In the genomic region with DNA sequence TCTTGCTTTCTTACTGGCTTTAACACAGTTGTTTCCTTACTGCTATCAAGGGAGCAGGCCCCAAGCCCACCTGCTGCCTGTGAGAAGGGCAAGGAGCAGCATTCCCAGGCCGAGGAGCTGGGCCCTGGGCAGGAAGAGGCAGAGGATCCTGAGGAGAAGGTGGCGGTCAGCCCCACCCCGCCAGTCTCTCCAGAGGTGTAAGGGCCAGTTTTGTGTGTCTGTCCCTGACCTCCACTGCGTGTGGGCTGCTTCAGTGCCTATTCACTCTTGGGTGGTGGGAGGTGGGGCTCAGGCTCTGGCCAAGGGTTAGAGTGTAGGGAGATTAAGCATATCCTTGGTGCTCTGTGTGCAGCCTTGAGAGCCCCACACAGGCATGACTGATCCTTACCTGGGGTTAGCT, we compare ENCODE assay signal across 15 cellular contexts. TPM values are rescaled to one million over a fixed set of nuclear protein-coding genes. Genes with fewer than 3 reads are reported as not detected.
DNase-seq lines count a peak whose midpoint lies in the region; ATAC-seq and TF ChIP-seq lines count a peak whose summit lies in the region.
"Had no signal": no experiment of that assay in that cellular context is flagged by ENCODE, and none has a peak within 500 bp of the region (broad histone marks: within the 10 kb centered on the region; RNA-seq: fewer than 3 reads in every experiment).

No MANE protein-coding gene starts in this region.

- H4K20me1 ChIP-seq in osteoblast (ENCODE audit: insufficient read depth, low read length): peaks cover 11% of the 10 kb centered on the region

- no peak overlapping the region for H3K4me2 ChIP-seq in osteoblast (ENCODE audit: insufficient read depth, low read length)

- H3K36me3 ChIP-seq in heart left ventricle (peaks cover 0 to 88% (median 44%) of the 10 kb centered on the region in 9 donors), osteoblast (ENCODE audit: insufficient read depth, low read length) (peaks cover 51% of the 10 kb centered on the region), prostate gland (peaks cover 0 to 2% of the 10 kb centered on the region in 2 donors)

- H3K9me3 ChIP-seq in heart left ventricle: no peaks in the 10 kb centered on the region
- no peaks in the 10 kb centered on the region for H3K9me3 ChIP-seq in osteoblast (ENCODE audit: low read depth, low read length)
- no peaks in the 10 kb centered on the region for H3K9me3 ChIP-seq in prostate gland

- WGBS in heart left ventricle, 4 donors: 83 to 95% (median 93%) methylated on average over 4 of the region's 4 CpGs
- WGBS in prostate gland: 93% methylated on average over 4 of the region's 4 CpGs

- H3K27ac ChIP-seq in heart left ventricle (no peak overlapping the region), osteoblast (ENCODE audit: low read depth, low read length) (no peak overlapping the region), prostate gland (no peak overlapping the region)

- intact Hi-C loops in Right ventricle myocardium inferior (cut with DNase I): no loop called here
- intact Hi-C loops in heart left ventricle (cut with DNase I): no loop called here
- intact Hi-C loops in prostate gland (cut with DNase I): no loop called here

- H3K27me3 ChIP-seq in heart left ventricle (no peaks in the 10 kb centered on the region), osteoblast (ENCODE audit: insufficient read depth, low read length) (no peaks in the 10 kb centered on the region), prostate gland (replicated peaks; ENCODE audit: insufficient read depth) (no peaks in the 10 kb centered on the region)

- H3K4me3 ChIP-seq in heart left ventricle: no peak overlapping the region
- no peak overlapping the region for H3K4me3 ChIP-seq in osteoblast (ENCODE audit: insufficient read depth, low read length)
- no peak overlapping the region for H3K4me3 ChIP-seq in prostate gland
- H3K4me3 ChIP-seq: GM12878, GM23248 had no signal

- TF ChIP-seq POLR2A in heart left ventricle (IDR thresholded peaks at IDR 0.05) (no peak), prostate gland (IDR thresholded peaks at IDR 0.05) (no peak)

- H3K79me2 ChIP-seq in osteoblast (ENCODE audit: insufficient read depth, low read length): no peaks in the 10 kb centered on the region

- peak; percentile 22 for DNase-seq in Right ventricle myocardium inferior (ENCODE audit: missing footprints)
- DNase-seq in heart left ventricle: no peak
- DNase-seq in epidermal melanocyte (ENCODE audit: insufficient read length, low spot score): peak; percentile 4
- peak; percentile 15 for DNase-seq in osteoblast (ENCODE audit: insufficient read length, low spot score, missing footprints)
- DNase-seq in prostate gland (ENCODE audit: low spot score): no peak
- DNase-seq in NCI-H345 (lab: John Stamatoyannopoulos, UW): no peak
- no peak for DNase-seq in activated CD4-positive, alpha-beta T cell treated with anti-CD3 and anti-CD28 coated beads for 4 hours
- DNase-seq: ACHN; C1 segment of cervical spinal cord; Calu3; CD4-positive, alpha-beta T cell; DMS 273 treated with DMSO at 0.1 percent for 48 hours; GM23248 had no signal

- TF ChIP-seq CTCF in heart left ventricle (IDR thresholded peaks at IDR 0.05) (no peak), osteoblast (IDR thresholded peaks at IDR 0.05; ENCODE audit: extremely low read depth, low read depth, low read length) (no peak), prostate gland (IDR thresholded peaks at IDR 0.05) (no peak)

- H3K4me1 ChIP-seq in heart left ventricle (peaks cover 0 to 23% (median 10%) of the 10 kb centered on the region in 12 donors), osteoblast (ENCODE audit: insufficient read depth, low read length) (peaks cover 10% of the 10 kb centered on the region), prostate gland (replicated peaks) (no peaks in the 10 kb centered on the region)

- ATAC-seq in Right ventricle myocardium inferior (no peak), heart left ventricle (no peak)
- ATAC-seq: GM12878, HCT116 had no signal

- no peak overlapping the region for H2AFZ ChIP-seq in osteoblast (ENCODE audit: low read length)
- H2AFZ ChIP-seq: GM23248 had no signal

RNA-seq across cellular contexts. Expression of gene CEP164, which starts 55.1 kb away (rescaled TPM):
- 4.7 TPM for total RNA-seq in Right ventricle myocardium inferior
- 10 to 100 TPM in 2 of 9 donors, 1 to 10 TPM in 7; 2.6 to 15.4 (median 7.3) TPM for total RNA-seq in heart left ventricle
- 1 to 10 TPM; 5.4 to 6.6 TPM for polyA plus RNA-seq in heart left ventricle
- total RNA-seq in osteoblast: 38.0 and 40.7 TPM in 2 replicates
- 10 to 100 TPM; 27.7 to 40.6 TPM for total RNA-seq in prostate gland

Comparison
In these comparisons a context has a peak if more than half of its experiments do, and no peak if none do; other contexts are left out.
1. DNase-seq: peak in Right ventricle myocardium inferior (single experiment), epidermal melanocyte (single experiment) and osteoblast (single experiment); none in heart left ventricle (0 of 5), prostate gland (single experiment), NCI-H345 (single experiment) and activated CD4-positive, alpha-beta T cell treated with anti-CD3 and anti-CD28 coated beads for 4 hours (0 of 2).